Comparison of ENCODE assay signal across 15 cellular contexts in the genomic region with DNA sequence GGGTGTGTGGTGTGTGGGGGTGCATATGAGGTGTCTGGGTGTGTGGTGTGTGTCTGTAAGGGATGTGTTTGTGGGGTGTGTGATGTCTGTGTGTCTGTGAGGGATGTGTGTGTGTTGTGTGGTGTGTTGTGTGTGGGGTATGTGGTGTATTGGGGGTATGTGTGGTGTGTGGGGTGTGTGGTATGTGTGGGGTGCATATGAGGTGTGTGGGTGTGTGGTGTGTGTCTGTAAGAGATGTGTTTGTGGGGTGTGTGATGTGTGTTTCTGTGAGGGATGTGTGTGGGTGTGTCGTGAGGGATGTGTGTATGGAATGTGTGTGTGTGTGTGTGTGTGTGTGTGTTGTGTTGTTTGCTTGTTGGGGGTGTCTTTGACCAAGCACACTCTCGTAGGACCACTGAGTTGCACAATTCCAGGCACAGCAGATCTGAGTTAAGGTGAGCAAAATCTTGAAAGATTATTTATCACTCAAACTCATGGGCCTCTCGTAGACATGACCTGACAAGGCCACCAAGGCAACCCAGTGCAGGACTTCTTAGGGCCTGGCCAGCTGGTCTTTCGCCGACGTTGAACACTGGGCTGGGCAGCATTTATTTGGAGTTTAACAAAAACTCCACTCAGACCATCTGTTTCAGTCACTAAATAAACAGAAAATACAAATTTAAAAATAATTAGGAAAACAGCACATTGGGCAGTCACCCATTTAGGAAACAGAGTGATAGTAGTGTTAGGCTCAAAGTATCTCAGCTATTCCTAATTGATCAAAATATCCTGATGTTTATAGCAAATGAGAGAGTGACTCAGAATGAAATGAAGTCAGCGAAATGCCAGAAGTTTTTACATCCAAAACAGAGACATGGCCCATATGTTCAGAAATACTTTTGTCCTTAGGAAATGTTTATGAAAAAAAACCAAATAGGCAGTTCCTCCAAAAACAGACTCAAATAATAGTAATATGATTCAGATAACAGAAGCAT.
A peak's percentile ranks its signal among the peaks of the same experiment; 100 is the strongest.
DNase-seq lines count a peak whose midpoint lies in the region; ATAC-seq and TF ChIP-seq lines count a peak whose summit lies in the region.
"Had no signal": no experiment of that assay in that cellular context is flagged by ENCODE, and none has a peak within 500 bp of the region (broad histone marks: within the 10 kb centered on the region; RNA-seq: fewer than 3 reads in every experiment).

No MANE protein-coding gene starts in this region.

- no peaks in the 10 kb centered on the region for H3K9me3 Mint-ChIP-seq in naive thymus-derived CD8-positive, alpha-beta T cell
- no peaks in the 10 kb centered on the region for H3K9me3 Mint-ChIP-seq in activated CD8-positive, alpha-beta T cell treated with anti-CD3 and anti-CD28 coated beads for 36 hours
- H3K9me3 Mint-ChIP-seq: activated T-helper 1 cell treated with anti-CD3 and anti-CD28 coated beads, Interleukin-12 subunit alpha, Interleukin-12 subunit beta, Interleukin-2, Interleukin-4 antibody, amounts not matched to agents 30 ng/mL and 10 ng/mL and 1 ng/mL, durations not matched to agents 14 hours and 24 hours and 36 hours had no signal

- H3K4me3 Mint-ChIP-seq in naive thymus-derived CD8-positive, alpha-beta T cell = no peak overlapping the region
- no peak overlapping the region for H3K4me3 Mint-ChIP-seq in activated CD8-positive, alpha-beta T cell treated with anti-CD3 and anti-CD28 coated beads for 36 hours
- H3K4me3 Mint-ChIP-seq: activated T-helper 1 cell treated with anti-CD3 and anti-CD28 coated beads, Interleukin-12 subunit alpha, Interleukin-12 subunit beta, Interleukin-2, Interleukin-4 antibody, amounts not matched to agents 30 ng/mL and 10 ng/mL and 1 ng/mL, durations not matched to agents 14 hours and 24 hours and 36 hours had no signal

- no peaks in the 10 kb centered on the region for H3K36me3 ChIP-seq in heart right ventricle
- H3K36me3 ChIP-seq: BLaER1 treated with 17β-estradiol and CSF1 and Interleukin-3, amounts not matched to agents 10 nM and 100 nM had no signal

- WGBS in heart right ventricle, 2 donors = 68% methylated on average over 7 of the region's 7 CpGs

- CTCF ChIA-PET in activated CD8-positive, alpha-beta T cell treated with anti-CD3 and anti-CD28 coated beads for 36 hours (lab: Charles Lee) = no interaction called here

- H3K4me1 Mint-ChIP-seq in naive thymus-derived CD8-positive, alpha-beta T cell = no peaks in the 10 kb centered on the region
- H3K4me1 Mint-ChIP-seq in activated CD8-positive, alpha-beta T cell treated with anti-CD3 and anti-CD28 coated beads for 36 hours (ENCODE audit: low read depth) = no peaks in the 10 kb centered on the region

- ATAC-seq in heart right ventricle (peak in 5 of 8 donors; percentile 44 to 70 (median 58)), omental fat pad (ENCODE audit: low FRiP score) (peak; percentile 42), HG02973 (IDR thresholded peaks at IDR 0.05; ENCODE audit: unreplicated experiment) (no peak)
- ATAC-seq in naive thymus-derived CD8-positive, alpha-beta T cell = no peak
- no peak for ATAC-seq in activated CD8-positive, alpha-beta T cell treated with anti-CD3 and anti-CD28 coated beads for 36 hours
- ATAC-seq: activated CD4-positive, CD25-positive, alpha-beta regulatory T cell treated with anti-CD3 and anti-CD28 coated beads, Interleukin-2, amount 50 U/mL, for 24 hours had no signal

- POLR2A ChIA-PET in naive thymus-derived CD8-positive, alpha-beta T cell (lab: Charles Lee) = no interaction called here
- POLR2A ChIA-PET in activated CD8-positive, alpha-beta T cell treated with anti-CD3 and anti-CD28 coated beads for 36 hours (lab: Charles Lee) = no interaction called here

- H3K4me1 ChIP-seq in heart right ventricle = no peaks in the 10 kb centered on the region

- no peaks in the 10 kb centered on the region for H3K27me3 ChIP-seq in heart right ventricle
- H3K27me3 ChIP-seq: BLaER1 treated with 17β-estradiol and CSF1 and Interleukin-3, amounts not matched to agents 10 nM and 100 nM had no signal

- intact Hi-C loops in heart right ventricle (cut with DNase I) = no loop called here
- intact Hi-C loops in activated CD8-positive, alpha-beta T cell treated with anti-CD3 and anti-CD28 coated beads for 36 hours (cut with micrococcal nuclease) = no loop called here

- peak overlapping the region in 1 of 10 donors; percentile 52 for H3K27ac Mint-ChIP-seq in naive thymus-derived CD8-positive, alpha-beta T cell
- H3K27ac Mint-ChIP-seq in activated CD8-positive, alpha-beta T cell treated with anti-CD3 and anti-CD28 coated beads for 36 hours = no peak overlapping the region
- H3K27ac Mint-ChIP-seq: activated T-helper 1 cell treated with anti-CD3 and anti-CD28 coated beads, Interleukin-12 subunit alpha, Interleukin-12 subunit beta, Interleukin-2, Interleukin-4 antibody, amounts not matched to agents 30 ng/mL and 10 ng/mL and 1 ng/mL, durations not matched to agents 14 hours and 24 hours and 36 hours had no signal

- TF ChIP-seq CTCF in heart right ventricle (IDR thresholded peaks at IDR 0.05) = no peak
- no peak for TF ChIP-seq CTCF in omental fat pad (IDR thresholded peaks at IDR 0.05)
- TF ChIP-seq CTCF in activated CD8-positive, alpha-beta T cell treated with anti-CD3 and anti-CD28 coated beads for 36 hours (IDR thresholded peaks at IDR 0.05) = no peak

- peak; percentile 52 for DNase-seq in DMS 273 (lab: John Stamatoyannopoulos, UW; ENCODE audit: unreplicated experiment)
- DNase-seq in NCI-H446 treated with DMSO at 0.1 percent for 48 hours (lab: John Stamatoyannopoulos, UW) = peak; percentile 77
- no peak for DNase-seq in heart right ventricle
- DNase-seq in omental fat pad (ENCODE audit: low spot score) = no peak
- DNase-seq in naive thymus-derived CD8-positive, alpha-beta T cell = no peak
- no peak for DNase-seq in activated CD8-positive, alpha-beta T cell treated with anti-CD3 and anti-CD28 coated beads for 36 hours
- DNase-seq in T1000 (lab: John Stamatoyannopoulos, UW) = no peak
- DNase-seq: NCI-H187 treated with DMSO at 0.1 percent for 48 hours, posterior cingulate gyrus, small intestine, T-helper 2 cell had no signal

- H3K4me3 ChIP-seq in heart right ventricle = no peak overlapping the region
- H3K4me3 ChIP-seq: BLaER1 treated with 17β-estradiol and CSF1 and Interleukin-3, amounts not matched to agents 10 nM and 100 nM had no signal

- no peaks in the 10 kb centered on the region for H3K27me3 Mint-ChIP-seq in naive thymus-derived CD8-positive, alpha-beta T cell
- H3K27me3 Mint-ChIP-seq in activated CD8-positive, alpha-beta T cell treated with anti-CD3 and anti-CD28 coated beads for 36 hours = no peaks in the 10 kb centered on the region

- H3K9me3 ChIP-seq in heart right ventricle = no peaks in the 10 kb centered on the region

- H3K27ac ChIP-seq in heart right ventricle = no peak overlapping the region

- H3K36me3 Mint-ChIP-seq in naive thymus-derived CD8-positive, alpha-beta T cell = no peaks in the 10 kb centered on the region
- H3K36me3 Mint-ChIP-seq in activated CD8-positive, alpha-beta T cell treated with anti-CD3 and anti-CD28 coated beads for 36 hours (ENCODE audit: low read depth) = no peaks in the 10 kb centered on the region

Comparison
In these comparisons a context has a peak if more than half of its experiments do, and no peak if none do; other contexts are left out.
1. DNase-seq: peak in DMS 273 (single experiment) and NCI-H446 treated with DMSO at 0.1 percent for 48 hours (single experiment); none in heart right ventricle (0 of 2), omental fat pad (single experiment), naive thymus-derived CD8-positive, alpha-beta T cell (0 of 10), activated CD8-positive, alpha-beta T cell treated with anti-CD3 and anti-CD28 coated beads for 36 hours (single experiment) and T1000 (single experiment).
2. ATAC-seq: peak in heart right ventricle (5 of 8) and omental fat pad (single experiment); none in naive thymus-derived CD8-positive, alpha-beta T cell (0 of 2), HG02973 (single experiment) and activated CD8-positive, alpha-beta T cell treated with anti-CD3 and anti-CD28 coated beads for 36 hours (single experiment).